ENCODE assay signal across 1 cellular context in the genomic region with DNA sequence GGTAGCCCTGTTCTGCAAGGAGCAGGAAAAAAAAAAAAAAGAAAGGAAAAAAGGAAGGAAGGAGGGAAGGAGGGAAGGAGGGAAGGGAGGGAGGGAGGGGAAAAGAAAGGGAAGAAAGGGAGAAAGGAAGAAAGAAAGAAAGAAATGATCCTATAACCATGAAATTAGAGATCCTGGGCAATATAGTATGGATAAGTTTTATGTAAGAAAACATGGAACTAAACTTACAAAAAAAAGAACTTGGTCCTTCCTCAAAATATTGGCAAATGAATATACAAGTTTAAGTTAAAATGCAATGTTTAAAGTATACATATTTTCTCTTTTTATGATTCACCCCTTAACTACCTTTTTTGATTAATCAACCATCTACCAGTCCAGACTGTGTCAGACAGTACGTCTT.
TF ChIP-seq lines count a peak whose summit lies in the region.

No MANE protein-coding gene starts in this region.

TF ChIP-seq in HepG2, 621 proteins besides CTCF, POLR2A, EP300 and RAD21:
- TF ChIP-seq HNRNPK (IDR thresholded peaks at IDR 0.05; ENCODE audit: low read depth, low read length, poor library complexity, severe bottlenecking), result peak; percentile 96
- TF ChIP-seq MAF1 (CRISPR knock-in tag; IDR thresholded peaks at IDR 0.05; ENCODE audit: borderline replicate concordance), result no peak
